ENCODE assay signal across 1 cellular context in genomic region chr4:95361696-95361965, GRCh38.
TF ChIP-seq lines count a peak whose summit lies in the region.

No MANE protein-coding gene starts in this region.

TF ChIP-seq in HepG2, 621 proteins besides CTCF, POLR2A, EP300 and RAD21 (continued from another document):
- TF ChIP-seq ZNF687 (CRISPR knock-in tag; IDR thresholded peaks at IDR 0.05) (no peak), GABPB1 (CRISPR knock-in tag; IDR thresholded peaks at IDR 0.05) (no peak)
